ENCODE assay signal across 22 cellular contexts in genomic region chr21:16592399-16592798, GRCh38.
DNase-seq lines count a peak whose midpoint lies in the region; ATAC-seq and TF ChIP-seq lines count a peak whose summit lies in the region.
"Had no signal": no experiment of that assay in that cellular context is flagged by ENCODE, and none has a peak within 500 bp of the region (broad histone marks: within the 10 kb centered on the region; RNA-seq: fewer than 3 reads in every experiment).

No MANE protein-coding gene starts in this region.

- peak overlapping the region; percentile 37 to 94 (median 64) for H3K27ac Mint-ChIP-seq in brain
- H3K27ac Mint-ChIP-seq in stimulated activated naive B cell treated with anti-CD40 and anti-IgM and Interleukin-4, amounts not matched to agents 10 μg/mL and 1 μg/mL and 100 μg/mL, for 72 hours: no peak overlapping the region
- H3K27ac Mint-ChIP-seq: CD4-positive, CD25-positive, alpha-beta regulatory T cell; T-cell had no signal

- H3K23ac ChIP-seq in trophoblast cell (ENCODE audit: low read length): no peak overlapping the region

- H3K4me1 ChIP-seq in SK-N-SH (ENCODE audit: control insufficient read depth in 1 of 2, insufficient read depth in 2 of 2, low read depth in 1 of 2, low read length in 1 of 2) (peaks cover 0 to 17% of the 10 kb centered on the region in 2 experiments; a peak in 2 of 4 replicates), trophoblast cell (ENCODE audit: control insufficient read depth in 1 of 2, insufficient read depth in 2 of 2, low read length in 2 of 2) (peaks cover 4 to 5% of the 10 kb centered on the region in 2 experiments)
- H3K4me1 ChIP-seq: SJSA1 had no signal

- H3K4me1 Mint-ChIP-seq in brain: peaks cover 38% of the 10 kb centered on the region
- no peaks in the 10 kb centered on the region for H3K4me1 Mint-ChIP-seq in stimulated activated naive B cell treated with anti-CD40 and anti-IgM and Interleukin-4, amounts not matched to agents 10 μg/mL and 1 μg/mL and 100 μg/mL, for 72 hours
- H3K4me1 Mint-ChIP-seq: CD4-positive, CD25-positive, alpha-beta regulatory T cell; T-cell had no signal

- no peak overlapping the region for H2BK120ac ChIP-seq in trophoblast cell (ENCODE audit: insufficient read depth, low read length, poor library complexity)

- H4K91ac ChIP-seq in trophoblast cell (ENCODE audit: low read depth, low read length): no peak overlapping the region

- H2AFZ ChIP-seq in SK-N-SH (ENCODE audit: low read depth) (no peak overlapping the region), trophoblast cell (ENCODE audit: insufficient read depth, low read length, poor library complexity) (no peak overlapping the region)

- H3K9me3 ChIP-seq in SK-N-SH (no peaks in the 10 kb centered on the region), trophoblast cell (ENCODE audit: insufficient read depth, low read depth, low read length) (no peaks in the 10 kb centered on the region)
- H3K9me3 ChIP-seq: SJSA1 had no signal

- H3K9me2 ChIP-seq in SK-N-SH: no peaks in the 10 kb centered on the region

- H3K14ac ChIP-seq in trophoblast cell (ENCODE audit: low read length): no peak overlapping the region

- H3K27me3 ChIP-seq in SK-N-SH (ENCODE audit: insufficient read depth) (no peaks in the 10 kb centered on the region), trophoblast cell (ENCODE audit: insufficient read depth, low read length) (no peaks in the 10 kb centered on the region)
- H3K27me3 ChIP-seq: SJSA1 had no signal

- TF ChIP-seq EP300 in SK-N-SH (IDR thresholded peaks at IDR 0.05; ENCODE audit: borderline replicate concordance in 1 of 2, low read depth in 1 of 2, low read length in 1 of 2): no peak

- peak overlapping the region in 1 of 2 experiments; percentile 53; a peak in 2 of 4 replicates for H3K27ac ChIP-seq in SK-N-SH (ENCODE audit: low read depth in 2 of 2, low read length in 1 of 2)
- no peak overlapping the region for H3K27ac ChIP-seq in trophoblast cell (ENCODE audit: low read depth, low read length)
- no peak overlapping the region for H3K27ac ChIP-seq in RWPE1
- H3K27ac ChIP-seq: KMS-11, SJSA1 had no signal

- no peaks in the 10 kb centered on the region for H3K79me1 ChIP-seq in trophoblast cell (ENCODE audit: low read length)

- TF ChIP-seq CTCF in SK-N-SH (IDR thresholded peaks at IDR 0.05) (no peak), brain (conservative IDR thresholded peaks at IDR 0.05) (no peak), RWPE1 (conservative IDR thresholded peaks at IDR 0.05; ENCODE audit: low read depth) (no peak)

- H3K27me3 Mint-ChIP-seq in brain: no peaks in the 10 kb centered on the region
- H3K27me3 Mint-ChIP-seq in stimulated activated naive B cell treated with anti-CD40 and anti-IgM and Interleukin-4, amounts not matched to agents 10 μg/mL and 1 μg/mL and 100 μg/mL, for 72 hours: no peaks in the 10 kb centered on the region
- H3K27me3 Mint-ChIP-seq: CD4-positive, CD25-positive, alpha-beta regulatory T cell; T-cell had no signal

- no peak overlapping the region for H3K4ac ChIP-seq in trophoblast cell (ENCODE audit: low read depth, low read length)

- no peaks in the 10 kb centered on the region for H4K20me1 ChIP-seq in SK-N-SH (ENCODE audit: insufficient read depth)

- 42% methylated on average over 5 of the region's 5 CpGs for WGBS in SK-N-SH (ENCODE audit: low lambda C conversion rate)
- no CpG with 5 or more reads among the region's 5 CpGs for WGBS in trophoblast cell (ENCODE audit: extremely low coverage, insufficient coverage, insufficient read length)

- H2BK5ac ChIP-seq in trophoblast cell (ENCODE audit: low read depth, low read length, poor library complexity): no peak overlapping the region

- H3K9me3 Mint-ChIP-seq in brain: peaks cover 0 to 4% (median 0%) of the 10 kb centered on the region in 5 experiments
- peaks cover 2 to 4% of the 10 kb centered on the region in 2 donors for H3K9me3 Mint-ChIP-seq in stimulated activated naive B cell treated with anti-CD40 and anti-IgM and Interleukin-4, amounts not matched to agents 10 μg/mL and 1 μg/mL and 100 μg/mL, for 72 hours

- H3K36me3 ChIP-seq in SK-N-SH (replicated peaks in 1 of 2; ENCODE audit: control insufficient read depth in 1 of 2, insufficient read depth in 2 of 2, low read length in 1 of 2): no peaks in the 10 kb centered on the region
- H3K36me3 ChIP-seq in trophoblast cell (ENCODE audit: control insufficient read depth in 1 of 2, insufficient read depth in 2 of 2, low read length in 2 of 2): no peaks in the 10 kb centered on the region
- H3K36me3 ChIP-seq: SJSA1 had no signal

- H3K4me2 ChIP-seq in SK-N-SH: no peak overlapping the region
- H3K4me2 ChIP-seq in trophoblast cell (ENCODE audit: low read length): no peak overlapping the region
- H3K4me2 ChIP-seq: KMS-11 had no signal

- H3F3A ChIP-seq in SK-N-SH (replicated peaks; ENCODE audit: insufficient read depth): no peaks in the 10 kb centered on the region

- H2AK5ac ChIP-seq in trophoblast cell (ENCODE audit: low read length): no peak overlapping the region

- H4K8ac ChIP-seq in trophoblast cell (ENCODE audit: low read depth, low read length): no peak overlapping the region

- no peak overlapping the region for H3K4me3 ChIP-seq in SK-N-SH (ENCODE audit: low read depth in 2 of 2, low read length in 1 of 2)
- H3K4me3 ChIP-seq in trophoblast cell (ENCODE audit: low read depth, low read length): no peak overlapping the region
- H3K4me3 ChIP-seq: SJSA1 had no signal

- no peak overlapping the region for H4K12ac ChIP-seq in trophoblast cell (ENCODE audit: low read depth, low read length)

- H3K9ac ChIP-seq in SK-N-SH: no peak overlapping the region
- no peak overlapping the region for H3K9ac ChIP-seq in trophoblast cell (ENCODE audit: low read length)
- H3K9ac ChIP-seq: KMS-11 had no signal

- no peak overlapping the region for H2BK12ac ChIP-seq in trophoblast cell (ENCODE audit: low read length)

- DNase-seq in SK-N-SH: peak; percentile 32
- DNase-seq in medulla oblongata (ENCODE audit: extremely low spot score): peak; percentile 45
- DNase-seq in trophoblast cell: no peak
- DNase-seq in activated T-cell treated with anti-CD3 and anti-CD28 coated beads for 4 hours: no peak
- DNase-seq in RWPE1 (ENCODE audit: low spot score): no peak
- DNase-seq in stimulated activated naive B cell treated with anti-CD40 and anti-IgM and Interleukin-4, amounts not matched to agents 10 μg/mL and 1 μg/mL and 100 μg/mL, for 72 hours: no peak
- DNase-seq: 8988T; CD4-positive, CD25-positive, alpha-beta regulatory T cell; DMS79; IMR-90; MV-4-11; NCI-H1105 treated with DMSO at 0.1 percent for 48 hours; NCI-H2029 treated with DMSO at 0.1 percent for 48 hours; NCI-H510A; NCI-H82; OCI-M1; T-cell had no signal

- H3K18ac ChIP-seq in trophoblast cell (ENCODE audit: low read length): no peak overlapping the region

- peak overlapping the region; percentile 6 to 78 (median 56) for H3K4me3 Mint-ChIP-seq in brain
- no peak overlapping the region for H3K4me3 Mint-ChIP-seq in stimulated activated naive B cell treated with anti-CD40 and anti-IgM and Interleukin-4, amounts not matched to agents 10 μg/mL and 1 μg/mL and 100 μg/mL, for 72 hours
- H3K4me3 Mint-ChIP-seq: CD4-positive, CD25-positive, alpha-beta regulatory T cell; T-cell had no signal

- TF ChIP-seq RAD21 in SK-N-SH (IDR thresholded peaks at IDR 0.05; ENCODE audit: low read length): no peak

- no peaks in the 10 kb centered on the region for H3K79me2 ChIP-seq in SK-N-SH (ENCODE audit: insufficient read depth)
- no peaks in the 10 kb centered on the region for H3K79me2 ChIP-seq in trophoblast cell (ENCODE audit: control insufficient read depth, insufficient read depth, low read length, poor library complexity)

- POLR2A ChIA-PET in SK-N-SH (lab: Yijun Ruan, JAX): interaction anchor here (0.6 kb wide), 1 partner anchor 158 kb away, joined by 3 read pairs; no protein-coding TSS in a partner anchor
- POLR2A ChIA-PET in RWPE1 (lab: Yijun Ruan, JAX; ENCODE audit: low non-redundant PET): no interaction called here

- H3K36me3 Mint-ChIP-seq in brain: peaks cover 10% of the 10 kb centered on the region
- H3K36me3 Mint-ChIP-seq in stimulated activated naive B cell treated with anti-CD40 and anti-IgM and Interleukin-4, amounts not matched to agents 10 μg/mL and 1 μg/mL and 100 μg/mL, for 72 hours: no peaks in the 10 kb centered on the region
- H3K36me3 Mint-ChIP-seq: CD4-positive, CD25-positive, alpha-beta regulatory T cell; T-cell had no signal

- CTCF ChIA-PET in SK-N-SH (lab: Yijun Ruan, JAX) (interaction anchor here (1.3 kb wide), 1 partner anchor 14 kb away, joined by 4 read pairs; no protein-coding TSS in a partner anchor), RWPE1 (lab: Yijun Ruan, JAX) (interaction anchor here (0.7 kb wide), 1 partner anchor 244 kb away, joined by 3 read pairs; no protein-coding TSS in a partner anchor)

- ATAC-seq in SK-N-SH treated with all-trans-retinoic acid at 6 μM for 48 hours: no peak
- no peak for ATAC-seq in stimulated activated naive B cell treated with anti-CD40 and anti-IgM and Interleukin-4, amounts not matched to agents 10 μg/mL and 1 μg/mL and 100 μg/mL, for 72 hours (replicated peaks)
- ATAC-seq: Right ventricle myocardium inferior, T-cell had no signal

TF ChIP-seq in SK-N-SH, 30 proteins besides CTCF, POLR2A, EP300 and RAD21 (continues in another document):
- TF ChIP-seq TAF1 (IDR thresholded peaks at IDR 0.05; ENCODE audit: borderline replicate concordance, low read depth, low read length): no peak
- no peak for TF ChIP-seq EZH2phosphoT487 (IDR thresholded peaks at IDR 0.05; ENCODE audit: borderline replicate concordance, low read depth)
- TF ChIP-seq USF2 (IDR thresholded peaks at IDR 0.05; ENCODE audit: borderline replicate concordance, low read depth, low read length): no peak
- TF ChIP-seq TCF12 (IDR thresholded peaks at IDR 0.05): no peak

TF ChIP-seq in SK-N-SH treated with all-trans-retinoic acid at 6 μM for 48 hours, 23 proteins besides CTCF, POLR2A, EP300 and RAD21 (continues in another document):
- no peak for TF ChIP-seq BACH2 (CRISPR knock-in tag; IDR thresholded peaks at IDR 0.05; ENCODE audit: borderline replicate concordance)
- no peak for TF ChIP-seq POU6F1 (CRISPR knock-in tag; IDR thresholded peaks at IDR 0.05; ENCODE audit: borderline replicate concordance, low read depth)

Comparison
In these comparisons a context has a peak if more than half of its experiments do, and no peak if none do; other contexts are left out.
1. DNase-seq: peak in SK-N-SH (single experiment) and medulla oblongata (single experiment); none in trophoblast cell (0 of 2), activated T-cell treated with anti-CD3 and anti-CD28 coated beads for 4 hours (single experiment), RWPE1 (single experiment) and stimulated activated naive B cell treated with anti-CD40 and anti-IgM and Interleukin-4, amounts not matched to agents 10 μg/mL and 1 μg/mL and 100 μg/mL, for 72 hours (single experiment).
2. H3K4me3 Mint-ChIP-seq: peak in brain (5 of 5); none in stimulated activated naive B cell treated with anti-CD40 and anti-IgM and Interleukin-4, amounts not matched to agents 10 μg/mL and 1 μg/mL and 100 μg/mL, for 72 hours (0 of 2).